Comparison of ENCODE assay signal across 2 cellular contexts in genomic region chr2:16105664-16106281, GRCh38.
TF ChIP-seq lines count a peak whose summit lies in the region.

No MANE protein-coding gene starts in this region.

TF ChIP-seq in K562, 482 proteins besides CTCF, POLR2A, EP300 and RAD21:
- TF ChIP-seq SMARCA4 (IDR thresholded peaks at IDR 0.05): no peak
- no peak for TF ChIP-seq ZNF384 (IDR thresholded peaks at IDR 0.05; ENCODE audit: low read depth, low read length)
- TF ChIP-seq, protein P1, sequence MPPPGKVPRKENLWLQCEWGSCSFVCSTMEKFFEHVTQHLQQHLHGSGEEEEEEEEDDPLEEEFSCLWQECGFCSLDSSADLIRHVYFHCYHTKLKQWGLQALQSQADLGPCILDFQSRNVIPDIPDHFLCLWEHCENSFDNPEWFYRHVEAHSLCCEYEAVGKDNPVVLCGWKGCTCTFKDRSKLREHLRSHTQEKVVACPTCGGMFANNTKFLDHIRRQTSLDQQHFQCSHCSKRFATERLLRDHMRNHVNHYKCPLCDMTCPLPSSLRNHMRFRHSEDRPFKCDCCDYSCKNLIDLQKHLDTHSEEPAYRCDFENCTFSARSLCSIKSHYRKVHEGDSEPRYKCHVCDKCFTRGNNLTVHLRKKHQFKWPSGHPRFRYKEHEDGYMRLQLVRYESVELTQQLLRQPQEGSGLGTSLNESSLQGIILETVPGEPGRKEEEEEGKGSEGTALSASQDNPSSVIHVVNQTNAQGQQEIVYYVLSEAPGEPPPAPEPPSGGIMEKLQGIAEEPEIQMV (tag; conservative IDR thresholded peaks at IDR 0.05; ENCODE audit: low read depth): no peak
- peak; percentile 32; the same call in 1 of the 2 replicates for TF ChIP-seq RFX1 (IDR thresholded peaks at IDR 0.05)
- TF ChIP-seq PURB (CRISPR knock-in tag; IDR thresholded peaks at IDR 0.05; ENCODE audit: low read depth): no peak
- no peak for TF ChIP-seq DDX20 (tag; IDR thresholded peaks at IDR 0.05; ENCODE audit: low read depth)
- no peak for TF ChIP-seq SMARCE1 (IDR thresholded peaks at IDR 0.05)

TF ChIP-seq in HepG2, 621 proteins besides CTCF, POLR2A, EP300 and RAD21:
- TF ChIP-seq ZNF891 (CRISPR knock-in tag; IDR thresholded peaks at IDR 0.05): no peak
- no peak for TF ChIP-seq ZNF782 (CRISPR knock-in tag; IDR thresholded peaks at IDR 0.05; ENCODE audit: borderline replicate concordance)
- no peak for TF ChIP-seq RFXAP (CRISPR knock-in tag; IDR thresholded peaks at IDR 0.05; ENCODE audit: borderline replicate concordance)
- TF ChIP-seq ZNF639 (CRISPR knock-in tag; conservative IDR thresholded peaks at IDR 0.05): no peak
- TF ChIP-seq ZNF777 (CRISPR knock-in tag; IDR thresholded peaks at IDR 0.05): no peak
- no peak for TF ChIP-seq SPEN (CRISPR knock-in tag; IDR thresholded peaks at IDR 0.05; ENCODE audit: low read depth)
- TF ChIP-seq KDM6A (CRISPR knock-in tag; IDR thresholded peaks at IDR 0.05; ENCODE audit: low read depth): no peak
- no peak for TF ChIP-seq XRCC5 (optimal IDR thresholded peaks at IDR 0.05; ENCODE audit: low read length)
- no peak for TF ChIP-seq ZBTB7A (CRISPR knock-in tag; IDR thresholded peaks at IDR 0.05)
- TF ChIP-seq ETS1 (CRISPR knock-in tag; IDR thresholded peaks at IDR 0.05): no peak
- no peak for TF ChIP-seq KAT8 (CRISPR knock-in tag; IDR thresholded peaks at IDR 0.05)
- TF ChIP-seq HMG20B (CRISPR knock-in tag; conservative IDR thresholded peaks at IDR 0.05): no peak
TF ChIP-seq in HepG2: peak in this region for 0.
